Comparison of ENCODE assay signal across 12 cellular contexts in the genomic region with DNA sequence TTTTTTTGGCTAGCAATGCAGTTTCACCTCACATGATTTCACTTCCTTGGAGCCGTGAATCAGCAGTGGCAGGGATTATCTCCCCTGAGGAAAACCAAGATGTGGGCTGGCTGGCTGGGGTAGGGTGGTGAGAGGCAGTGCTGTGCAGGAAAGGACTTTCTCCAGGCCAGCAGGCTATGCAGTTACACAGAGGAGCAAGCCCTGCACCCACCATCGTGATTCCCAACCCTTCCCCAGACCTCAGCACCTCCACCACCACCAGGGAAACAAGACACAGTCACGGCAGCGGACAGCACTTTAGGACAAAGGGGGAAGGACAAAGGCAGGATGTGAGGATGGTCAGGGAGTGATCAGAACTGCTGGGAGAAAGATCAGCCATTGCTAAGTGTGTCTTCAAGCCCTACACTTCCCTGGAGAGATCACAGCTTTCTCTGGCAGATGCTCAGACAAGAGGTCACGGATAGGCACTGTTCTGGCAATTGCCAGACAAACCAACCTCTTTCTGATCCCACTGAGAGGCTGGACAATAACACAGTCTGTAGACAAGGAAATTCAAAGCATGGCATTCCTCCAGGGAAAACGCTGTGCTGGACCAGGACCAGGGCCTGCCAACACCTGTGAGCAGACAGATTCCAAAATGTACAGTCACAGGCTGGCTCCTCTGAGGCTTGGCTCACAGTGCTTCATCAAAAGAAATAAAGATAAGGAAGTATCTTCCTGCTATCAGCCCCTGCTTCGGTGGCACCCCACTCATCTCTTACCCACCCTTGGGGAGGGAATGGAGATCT.
DNase-seq lines count a peak whose midpoint lies in the region; ATAC-seq and TF ChIP-seq lines count a peak whose summit lies in the region.
"Had no signal": no experiment of that assay in that cellular context is flagged by ENCODE, and none has a peak within 500 bp of the region (broad histone marks: within the 10 kb centered on the region; RNA-seq: fewer than 3 reads in every experiment).

No MANE protein-coding gene starts in this region.

- intact Hi-C loops in left lung (cut with DNase I), result no loop called here
- intact Hi-C loops in Caco-2 (cut with micrococcal nuclease; ENCODE audit: unreplicated experiment), result no loop called here

- H3K4me3 Mint-ChIP-seq in activated naive CD4-positive, alpha-beta T cell treated with anti-CD3 and anti-CD28 coated beads, Interleukin-2, amount 10 ng/mL, durations not matched to agents 7 days and 5 days, result no peak overlapping the region
- no peak overlapping the region for H3K4me3 Mint-ChIP-seq in Caco-2 (ENCODE audit: unreplicated experiment)
- H3K4me3 Mint-ChIP-seq: activated naive CD4-positive, alpha-beta T cell treated with anti-CD3 and anti-CD28 coated beads for 36 hours; effector memory CD8-positive, alpha-beta T cell had no signal

- peak; percentile 62 for ATAC-seq in left lung
- ATAC-seq: effector memory CD8-positive, alpha-beta T cell had no signal

- H3K4me3 ChIP-seq in AG10803 (ENCODE audit: low read length), result no peak overlapping the region
- no peak overlapping the region for H3K4me3 ChIP-seq in left lung
- no peak overlapping the region for H3K4me3 ChIP-seq in Caco-2 (ENCODE audit: low read depth, low read length)
- H3K4me3 ChIP-seq: BLaER1 treated with 17β-estradiol and CSF1 and Interleukin-3, amounts not matched to agents 10 nM and 100 nM; transverse colon had no signal

- H3K9me3 ChIP-seq in left lung, result no peaks in the 10 kb centered on the region
- H3K9me3 ChIP-seq in Caco-2, result no peaks in the 10 kb centered on the region
- H3K9me3 ChIP-seq: BLaER1 treated with 17β-estradiol and CSF1 and Interleukin-3, amounts not matched to agents 10 nM and 100 nM; transverse colon had no signal

- POLR2A ChIA-PET in Caco-2 (lab: Charles Lee), result no interaction called here

- no TSS peak for BruUV-seq in Caco-2 (replicated peaks; lab: Mats Ljungman, UMichigan)

- H3K27me3 ChIP-seq in left lung (no peaks in the 10 kb centered on the region), Caco-2 (replicated peaks; ENCODE audit: control insufficient read depth, insufficient read depth, low read length) (no peaks in the 10 kb centered on the region)
- H3K27me3 ChIP-seq: BLaER1 treated with 17β-estradiol and CSF1 and Interleukin-3, amounts not matched to agents 10 nM and 100 nM; transverse colon had no signal

- H3K36me3 Mint-ChIP-seq in activated naive CD4-positive, alpha-beta T cell treated with anti-CD3 and anti-CD28 coated beads, Interleukin-2, amount 10 ng/mL, durations not matched to agents 7 days and 5 days, result no peaks in the 10 kb centered on the region
- H3K36me3 Mint-ChIP-seq in Caco-2 (ENCODE audit: insufficient read depth, unreplicated experiment), result no peaks in the 10 kb centered on the region

- TF ChIP-seq CTCF in AG10803 (conservative IDR thresholded peaks at IDR 0.05; ENCODE audit: low read length) (no peak), left lung (IDR thresholded peaks at IDR 0.05) (no peak), Caco-2 (IDR thresholded peaks at IDR 0.05; ENCODE audit: insufficient read depth in 1 of 2, low read depth in 1 of 2, low read length in 1 of 2, severe bottlenecking in 1 of 2, unreplicated experiment in 1 of 2) (no peak)

- H3K9me3 Mint-ChIP-seq in activated naive CD4-positive, alpha-beta T cell treated with anti-CD3 and anti-CD28 coated beads, Interleukin-2, amount 10 ng/mL, durations not matched to agents 7 days and 5 days, result no peaks in the 10 kb centered on the region
- no peaks in the 10 kb centered on the region for H3K9me3 Mint-ChIP-seq in Caco-2 (ENCODE audit: unreplicated experiment)
- H3K9me3 Mint-ChIP-seq: activated naive CD4-positive, alpha-beta T cell treated with anti-CD3 and anti-CD28 coated beads for 36 hours; effector memory CD8-positive, alpha-beta T cell had no signal

- DNase-seq in AG10803 (ENCODE audit: low read depth) (peak; percentile 48), MV-4-11 (lab: John Stamatoyannopoulos, UW) (peak; percentile 58), cerebellum (ENCODE audit: low spot score) (peak; percentile 34), left lung (no peak), hippocampal formation (lab: John Stamatoyannopoulos, UW) (no peak), dedifferentiated amniotic fluid mesenchymal stem cell (ENCODE audit: extremely low spot score) (no peak), Caco-2 (no peak)
- DNase-seq in activated naive CD4-positive, alpha-beta T cell treated with anti-CD3 and anti-CD28 coated beads, Interleukin-2, amount 10 ng/mL, durations not matched to agents 7 days and 5 days, result no peak
- DNase-seq: activated naive CD4-positive, alpha-beta T cell treated with anti-CD3 and anti-CD28 coated beads for 36 hours; effector memory CD8-positive, alpha-beta T cell; transverse colon had no signal

- H3K27ac ChIP-seq in left lung, result no peak overlapping the region
- H3K27ac ChIP-seq: BLaER1 treated with 17β-estradiol and CSF1 and Interleukin-3, amounts not matched to agents 10 nM and 100 nM; transverse colon had no signal

- H3K27ac Mint-ChIP-seq in activated naive CD4-positive, alpha-beta T cell treated with anti-CD3 and anti-CD28 coated beads, Interleukin-2, amount 10 ng/mL, durations not matched to agents 7 days and 5 days, result no peak overlapping the region
- H3K27ac Mint-ChIP-seq in Caco-2 (ENCODE audit: unreplicated experiment), result no peak overlapping the region
- H3K27ac Mint-ChIP-seq: activated naive CD4-positive, alpha-beta T cell treated with anti-CD3 and anti-CD28 coated beads for 36 hours; effector memory CD8-positive, alpha-beta T cell had no signal

- H3K27me3 Mint-ChIP-seq in activated naive CD4-positive, alpha-beta T cell treated with anti-CD3 and anti-CD28 coated beads, Interleukin-2, amount 10 ng/mL, durations not matched to agents 7 days and 5 days, result no peaks in the 10 kb centered on the region
- no peaks in the 10 kb centered on the region for H3K27me3 Mint-ChIP-seq in Caco-2 (ENCODE audit: insufficient read depth, unreplicated experiment)
- H3K27me3 Mint-ChIP-seq: effector memory CD8-positive, alpha-beta T cell had no signal

- CTCF ChIA-PET in activated naive CD4-positive, alpha-beta T cell treated with anti-CD3 and anti-CD28 coated beads, Interleukin-2, amount 10 ng/mL, durations not matched to agents 7 days and 5 days (lab: Charles Lee), result no interaction called here
- CTCF ChIA-PET in Caco-2 (lab: Charles Lee), result no interaction called here

- H3K4me1 Mint-ChIP-seq in activated naive CD4-positive, alpha-beta T cell treated with anti-CD3 and anti-CD28 coated beads, Interleukin-2, amount 10 ng/mL, durations not matched to agents 7 days and 5 days, result no peaks in the 10 kb centered on the region
- H3K4me1 Mint-ChIP-seq in Caco-2 (ENCODE audit: low read depth, unreplicated experiment), result peaks cover 22% of the 10 kb centered on the region

- H3K4me1 ChIP-seq in left lung, result peaks cover 0 to 5% of the 10 kb centered on the region in 2 donors
- peaks cover 6% of the 10 kb centered on the region for H3K4me1 ChIP-seq in Caco-2

- H3K36me3 ChIP-seq in left lung (no peaks in the 10 kb centered on the region), Caco-2 (ENCODE audit: control insufficient read depth, insufficient read depth, low read length) (no peaks in the 10 kb centered on the region)
- H3K36me3 ChIP-seq: BLaER1 treated with 17β-estradiol and CSF1 and Interleukin-3, amounts not matched to agents 10 nM and 100 nM; transverse colon had no signal

Comparison
In these comparisons a context has a peak if more than half of its experiments do, and no peak if none do; other contexts are left out.
1. DNase-seq: peak in AG10803 (single experiment), MV-4-11 (single experiment) and cerebellum (single experiment); none in left lung (0 of 2), activated naive CD4-positive, alpha-beta T cell treated with anti-CD3 and anti-CD28 coated beads, Interleukin-2, amount 10 ng/mL, durations not matched to agents 7 days and 5 days (single experiment), hippocampal formation (0 of 2), dedifferentiated amniotic fluid mesenchymal stem cell (single experiment) and Caco-2 (0 of 2).